In genomic region chr2:80169811-80170594, GRCh38 we compare ENCODE assay signal across 23 cellular contexts.
"Had no signal": no experiment of that assay in that cellular context is flagged by ENCODE, and none has a peak within 500 bp of the region (broad histone marks: within the 10 kb centered on the region; RNA-seq: fewer than 3 reads in every experiment).

No MANE protein-coding gene starts in this region.

- H3K4me1 Mint-ChIP-seq: naive B cell; nephron; stimulated activated naive B cell treated with anti-CD40 and anti-IgM and Interleukin-4, amounts not matched to agents 10 μg/mL and 1 μg/mL and 100 μg/mL, for 72 hours; stimulated activated naive CD8-positive, alpha-beta T cell treated with anti-CD3 and anti-CD28 coated beads, Interleukin-15, amount 100 ng/mL, for 72 hours had no signal

- H3K36me3 Mint-ChIP-seq: naive B cell; stimulated activated naive B cell treated with anti-CD40 and anti-IgM and Interleukin-4, amounts not matched to agents 10 μg/mL and 1 μg/mL and 100 μg/mL, for 72 hours had no signal

- H3K4me3 Mint-ChIP-seq: endodermal cell; naive B cell; nephron; stimulated activated naive B cell treated with anti-CD40 and anti-IgM and Interleukin-4, amounts not matched to agents 10 μg/mL and 1 μg/mL and 100 μg/mL, for 72 hours; stimulated activated naive CD8-positive, alpha-beta T cell treated with anti-CD3 and anti-CD28 coated beads, Interleukin-15, amount 100 ng/mL, for 72 hours had no signal

- H3K9me3 ChIP-seq: heart left ventricle, pancreas, right lobe of liver, testis, tibial nerve, upper lobe of right lung, vagina had no signal

- H3K27ac Mint-ChIP-seq: endodermal cell; naive B cell; nephron; progenitor cell of endocrine pancreas; stimulated activated naive B cell treated with anti-CD40 and anti-IgM and Interleukin-4, amounts not matched to agents 10 μg/mL and 1 μg/mL and 100 μg/mL, for 72 hours; stimulated activated naive CD8-positive, alpha-beta T cell treated with anti-CD3 and anti-CD28 coated beads, Interleukin-15, amount 100 ng/mL, for 72 hours had no signal

- DNase-seq: dermis blood vessel endothelial cell; effector CD4-positive, alpha-beta T cell; endodermal cell; erythroblast; foreskin melanocyte; heart left ventricle; hippocampal formation; left colon; mesendoderm; naive B cell; occipital lobe; pancreas; right lobe of liver; stimulated activated CD4-positive, alpha-beta T cell treated with anti-CD3 and anti-CD28 coated beads, Interleukin-2, amount 100 ng/mL, for 24 hours; stimulated activated CD4-positive, alpha-beta T cell treated with anti-CD3 and anti-CD28 coated beads, Interleukin-4, amount 100 ng/mL, for 4 hours; stimulated activated naive B cell treated with anti-CD40 and anti-IgM and Interleukin-4, amounts not matched to agents 10 μg/mL and 1 μg/mL and 100 μg/mL, for 72 hours; stimulated activated naive CD8-positive, alpha-beta T cell treated with anti-CD3 and anti-CD28 coated beads, Interleukin-15, amount 100 ng/mL, for 72 hours; testis; upper lobe of right lung had no signal

- H3K27me3 ChIP-seq: heart left ventricle, pancreas, right lobe of liver, testis, tibial nerve, upper lobe of right lung, vagina had no signal

- H3K36me3 ChIP-seq: heart left ventricle, pancreas, right lobe of liver, tibial nerve, upper lobe of right lung, vagina had no signal

- H3K4me3 ChIP-seq: heart left ventricle, pancreas, right lobe of liver, testis, tibial nerve, upper lobe of right lung, vagina had no signal

- H3K27ac ChIP-seq: heart left ventricle, pancreas, right lobe of liver, testis, tibial nerve, upper lobe of right lung, vagina had no signal

- H3K4me1 ChIP-seq: heart left ventricle, right lobe of liver, testis, tibial nerve, upper lobe of right lung, vagina had no signal

- H3K27me3 Mint-ChIP-seq: naive B cell; progenitor cell of endocrine pancreas; stimulated activated naive B cell treated with anti-CD40 and anti-IgM and Interleukin-4, amounts not matched to agents 10 μg/mL and 1 μg/mL and 100 μg/mL, for 72 hours; stimulated activated naive CD8-positive, alpha-beta T cell treated with anti-CD3 and anti-CD28 coated beads, Interleukin-15, amount 100 ng/mL, for 72 hours had no signal

- H3K9me3 Mint-ChIP-seq: endodermal cell, nephron had no signal
